ENCODE assay signal across 26 cellular contexts in the genomic region with DNA sequence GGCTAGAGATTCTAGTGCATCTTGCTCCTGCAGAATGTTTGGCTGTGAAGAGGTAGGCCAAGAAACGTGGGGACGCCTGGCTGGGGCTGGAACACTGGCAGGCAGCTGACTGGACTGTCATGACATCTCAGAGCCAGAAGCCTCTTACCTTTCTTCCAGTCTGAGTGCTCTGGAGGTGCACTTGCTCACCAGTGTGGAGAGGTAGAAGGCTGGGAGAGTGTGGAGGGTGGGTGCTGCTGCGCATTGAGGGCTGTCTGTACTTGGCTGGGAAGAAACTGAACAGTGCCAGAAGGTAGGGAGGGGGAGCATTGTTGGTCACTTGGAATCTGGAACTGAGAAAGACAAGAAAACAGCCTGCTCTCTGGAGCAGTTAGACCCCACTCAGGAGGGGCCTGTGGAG. TPM values are rescaled to one million over a fixed set of nuclear protein-coding genes. Genes with fewer than 3 reads are reported as not detected.
DNase-seq lines count a peak whose midpoint lies in the region; ATAC-seq, FAIRE-seq and TF ChIP-seq lines count a peak whose summit lies in the region.
"Had no signal": no experiment of that assay in that cellular context is flagged by ENCODE, and none has a peak within 500 bp of the region (broad histone marks: within the 10 kb centered on the region; RNA-seq: fewer than 3 reads in every experiment).

No MANE protein-coding gene starts in this region.

- H3K36me3 Mint-ChIP-seq in T-helper 1 cell treated with Interleukin-12 subunit alpha and Interleukin-12 subunit beta and Interleukin-4 antibody, amounts not matched to agents 30 μg/mL and 1 μg/mL, for 36 hours (ENCODE audit: low read depth) = peaks cover 9% of the 10 kb centered on the region
- no peaks in the 10 kb centered on the region for H3K36me3 Mint-ChIP-seq in stimulated activated effector memory CD8-positive, alpha-beta T cell treated with anti-CD3 and anti-CD28 coated beads, Interleukin-12 subunit alpha, Interleukin-12 subunit beta, amount 100 ng/mL, for 72 hours
- H3K36me3 Mint-ChIP-seq in CD8-positive, alpha-beta T cell = no peaks in the 10 kb centered on the region

- intact Hi-C loops in K562 (cut with micrococcal nuclease) = no loop called here
- intact Hi-C loops in CD8-positive, alpha-beta T cell (cut with DNase I, micrococcal nuclease) = no loop called here

- ATAC-seq in K562 (peak; percentile 18), esophagus mucosa (no peak)
- no peak for ATAC-seq in stimulated activated effector memory CD8-positive, alpha-beta T cell treated with anti-CD3 and anti-CD28 coated beads, Interleukin-12 subunit alpha, Interleukin-12 subunit beta, amount 100 ng/mL, for 72 hours
- ATAC-seq in CD8-positive, alpha-beta T cell = no peak
- ATAC-seq: lower lobe of right lung, SK-N-SH treated with all-trans-retinoic acid at 6 μM for 48 hours had no signal

- no peak overlapping the region for H3K4me2 ChIP-seq in K562 (ENCODE audit: insufficient read depth, low read length)

- no peak overlapping the region for H3K4me3 Mint-ChIP-seq in T-helper 1 cell treated with Interleukin-12 subunit alpha and Interleukin-12 subunit beta and Interleukin-4 antibody, amounts not matched to agents 30 μg/mL and 1 μg/mL, for 36 hours
- no peak overlapping the region for H3K4me3 Mint-ChIP-seq in stimulated activated effector memory CD8-positive, alpha-beta T cell treated with anti-CD3 and anti-CD28 coated beads, Interleukin-12 subunit alpha, Interleukin-12 subunit beta, amount 100 ng/mL, for 72 hours
- H3K4me3 Mint-ChIP-seq in CD8-positive, alpha-beta T cell = no peak overlapping the region
- H3K4me3 Mint-ChIP-seq: activated CD4-positive, alpha-beta memory T cell treated with anti-CD3 and anti-CD28 coated beads, Interleukin-2, amount 10 ng/mL, durations not matched to agents 7 days and 5 days; CD4-positive, alpha-beta T cell; T-helper 2 cell treated with Interferon-gamma antibody and Interleukin-4, amounts not matched to agents 5 μg/mL and 100 μg/mL, for 36 hours had no signal

- peaks cover 4 to 18% of the 10 kb centered on the region in 2 experiments; a peak in 4 of 5 replicates for H3K4me1 ChIP-seq in K562 (replicated peaks in 1 of 2; ENCODE audit: control insufficient read depth in 2 of 2, insufficient read depth in 2 of 2, low read length in 2 of 2)
- H3K4me1 ChIP-seq in CD8-positive, alpha-beta T cell (ENCODE audit: insufficient read depth, low read length) = no peaks in the 10 kb centered on the region

- 79% methylated on average over 2 of the region's 3 CpGs for WGBS in K562 (ENCODE audit: insufficient coverage, low coverage, missing lambda C conversion rate)

- DNase-seq in T-helper 1 cell (no peak), K562 (ENCODE audit: extremely low read depth in 1 of 4, low spot score in 3 of 4) (no peak), midbrain (lab: John Stamatoyannopoulos, UW) (peak; percentile 15), RCC 7860 (ENCODE audit: low spot score) (no peak)
- DNase-seq in stimulated activated effector memory CD8-positive, alpha-beta T cell treated with anti-CD3 and anti-CD28 coated beads, Interleukin-12 subunit alpha, Interleukin-12 subunit beta, amount 100 ng/mL, for 72 hours (ENCODE audit: low spot score in 2 of 2) = no peak
- no peak for DNase-seq in CD8-positive, alpha-beta T cell
- DNase-seq: activated CD4-positive, alpha-beta memory T cell treated with anti-CD3 and anti-CD28 coated beads, Interleukin-2, amount 10 ng/mL, durations not matched to agents 7 days and 5 days; activated gamma-delta T cell treated with Interleukin-2 at 50 U/mL for 16 hours; amygdala; CD4-positive, alpha-beta T cell; HCEC 1CT; lower lobe of right lung; NCI-H1930; NCI-H2227 treated with DMSO at 0.1 percent for 48 hours; NCI-H774; occipital lobe; stimulated activated CD4-positive, alpha-beta T cell treated with anti-CD3 and anti-CD28 coated beads, Interleukin-12 subunit alpha, Interleukin-12 subunit beta, amount 100 ng/mL, for 4 hours; stimulated activated CD4-positive, alpha-beta T cell treated with anti-CD3 and anti-CD28 coated beads, Interleukin-4, amount 100 ng/mL, for 24 hours; stimulated activated naive CD4-positive, alpha-beta T cell treated with Interleukin-2 at 50 U/mL for 16 hours; upper lobe of left lung had no signal

- peak overlapping the region; percentile 50 for H3K27ac Mint-ChIP-seq in T-helper 1 cell treated with Interleukin-12 subunit alpha and Interleukin-12 subunit beta and Interleukin-4 antibody, amounts not matched to agents 30 μg/mL and 1 μg/mL, for 36 hours
- H3K27ac Mint-ChIP-seq in stimulated activated effector memory CD8-positive, alpha-beta T cell treated with anti-CD3 and anti-CD28 coated beads, Interleukin-12 subunit alpha, Interleukin-12 subunit beta, amount 100 ng/mL, for 72 hours = peak overlapping the region; percentile 54
- no peak overlapping the region for H3K27ac Mint-ChIP-seq in CD8-positive, alpha-beta T cell
- H3K27ac Mint-ChIP-seq: activated CD4-positive, alpha-beta memory T cell treated with anti-CD3 and anti-CD28 coated beads, Interleukin-2, amount 10 ng/mL, durations not matched to agents 7 days and 5 days; CD4-positive, alpha-beta T cell; T-helper 2 cell treated with Interferon-gamma antibody and Interleukin-4, amounts not matched to agents 5 μg/mL and 100 μg/mL, for 36 hours had no signal

- POLR2A ChIA-PET in K562 (lab: Yijun Ruan, JAX) = interaction anchor here (0.7 to 1.6 kb wide), 6 partner anchors 11 to 165 kb away, joined by 3 to 4 read pairs (median 3); no protein-coding TSS in a partner anchor
- POLR2A ChIA-PET in CD8-positive, alpha-beta T cell (lab: Charles Lee) = no interaction called here

- no peak for TF ChIP-seq CTCF in K562 (IDR thresholded peaks at IDR 0.05 in 2 of 3, conservative IDR thresholded peaks at IDR 0.05 in 1 of 3; ENCODE audit: insufficient read depth in 2 of 3, low read depth in 1 of 3, low read length in 3 of 3)
- no peak for TF ChIP-seq CTCF in CD8-positive, alpha-beta T cell (IDR thresholded peaks at IDR 0.05)

- H4K20me1 ChIP-seq in K562 (replicated peaks; ENCODE audit: control insufficient read depth, insufficient read depth, low read length) = no peaks in the 10 kb centered on the region; the same call in 1 of the 2 replicates

- peaks cover 39% of the 10 kb centered on the region for H3K4me1 Mint-ChIP-seq in T-helper 1 cell treated with Interleukin-12 subunit alpha and Interleukin-12 subunit beta and Interleukin-4 antibody, amounts not matched to agents 30 μg/mL and 1 μg/mL, for 36 hours (ENCODE audit: low read depth)
- H3K4me1 Mint-ChIP-seq in stimulated activated effector memory CD8-positive, alpha-beta T cell treated with anti-CD3 and anti-CD28 coated beads, Interleukin-12 subunit alpha, Interleukin-12 subunit beta, amount 100 ng/mL, for 72 hours = peaks cover 28% of the 10 kb centered on the region
- H3K4me1 Mint-ChIP-seq in CD8-positive, alpha-beta T cell (ENCODE audit: low read depth) = peaks cover 3% of the 10 kb centered on the region

- CTCF ChIA-PET in K562 (lab: Yijun Ruan, JAX; ENCODE audit: low intra/inter-chr PET ratio) = no interaction called here
- CTCF ChIA-PET in CD8-positive, alpha-beta T cell (lab: Charles Lee) = no interaction called here

- H3K9me1 ChIP-seq in K562 (ENCODE audit: control insufficient read depth, insufficient read depth, low read length) = no peaks in the 10 kb centered on the region

- no peaks in the 10 kb centered on the region for H3K27me3 Mint-ChIP-seq in T-helper 1 cell treated with Interleukin-12 subunit alpha and Interleukin-12 subunit beta and Interleukin-4 antibody, amounts not matched to agents 30 μg/mL and 1 μg/mL, for 36 hours (ENCODE audit: low read depth)
- H3K27me3 Mint-ChIP-seq in CD8-positive, alpha-beta T cell (ENCODE audit: low read depth) = no peaks in the 10 kb centered on the region
- H3K27me3 Mint-ChIP-seq: activated CD4-positive, alpha-beta memory T cell treated with anti-CD3 and anti-CD28 coated beads, Interleukin-2, amount 10 ng/mL, durations not matched to agents 7 days and 5 days; CD4-positive, alpha-beta T cell had no signal

- no peaks in the 10 kb centered on the region for H3K36me3 ChIP-seq in K562 (ENCODE audit: control insufficient read depth, insufficient read depth, low read length)
- no peaks in the 10 kb centered on the region for H3K36me3 ChIP-seq in CD8-positive, alpha-beta T cell (ENCODE audit: insufficient read depth, low read length)
- H3K36me3 ChIP-seq: lower lobe of right lung, upper lobe of left lung had no signal

- no peaks in the 10 kb centered on the region for H3K9me3 Mint-ChIP-seq in T-helper 1 cell treated with Interleukin-12 subunit alpha and Interleukin-12 subunit beta and Interleukin-4 antibody, amounts not matched to agents 30 μg/mL and 1 μg/mL, for 36 hours
- no peaks in the 10 kb centered on the region for H3K9me3 Mint-ChIP-seq in stimulated activated effector memory CD8-positive, alpha-beta T cell treated with anti-CD3 and anti-CD28 coated beads, Interleukin-12 subunit alpha, Interleukin-12 subunit beta, amount 100 ng/mL, for 72 hours
- no peaks in the 10 kb centered on the region for H3K9me3 Mint-ChIP-seq in CD8-positive, alpha-beta T cell
- H3K9me3 Mint-ChIP-seq: activated CD4-positive, alpha-beta memory T cell treated with anti-CD3 and anti-CD28 coated beads, Interleukin-2, amount 10 ng/mL, durations not matched to agents 7 days and 5 days; CD4-positive, alpha-beta T cell; T-helper 2 cell treated with Interferon-gamma antibody and Interleukin-4, amounts not matched to agents 5 μg/mL and 100 μg/mL, for 36 hours had no signal

- peaks cover 52% of the 10 kb centered on the region for H3K79me2 ChIP-seq in K562 (ENCODE audit: control insufficient read depth, insufficient read depth, low read length)

- TF ChIP-seq POLR2A in K562 (conservative IDR thresholded peaks at IDR 0.05) = no peak

- H3K27me3 ChIP-seq in K562 (ENCODE audit: control insufficient read depth in 2 of 2, insufficient read depth in 2 of 2, low read length in 2 of 2) = no peaks in the 10 kb centered on the region
- no peaks in the 10 kb centered on the region for H3K27me3 ChIP-seq in CD8-positive, alpha-beta T cell (ENCODE audit: insufficient read depth, low read length)
- H3K27me3 ChIP-seq: upper lobe of left lung had no signal

- H3K27ac ChIP-seq in K562 (ENCODE audit: extremely low read depth, low read depth, low read length) = no peak overlapping the region
- no peak overlapping the region for H3K27ac ChIP-seq in CD8-positive, alpha-beta T cell (ENCODE audit: low read depth, low read length)
- H3K27ac ChIP-seq: 22Rv1, lower lobe of right lung, upper lobe of left lung had no signal

- no peak for TF ChIP-seq EP300 in K562 (IDR thresholded peaks at IDR 0.05; ENCODE audit: low read length)

- in situ Hi-C loops in K562 (cut with MboI) = no loop called here

- no peaks in the 10 kb centered on the region for H3K9me3 ChIP-seq in K562 (replicated peaks; ENCODE audit: control insufficient read depth, insufficient read depth, low read depth, low read length)
- no peaks in the 10 kb centered on the region for H3K9me3 ChIP-seq in CD8-positive, alpha-beta T cell (ENCODE audit: low read length)
- H3K9me3 ChIP-seq: lower lobe of right lung, upper lobe of left lung had no signal

- H3K4me3 ChIP-seq in K562 = no peak overlapping the region
- H3K4me3 ChIP-seq in CD8-positive, alpha-beta T cell (ENCODE audit: low read depth, low read length) = no peak overlapping the region
- H3K4me3 ChIP-seq: lower lobe of right lung, upper lobe of left lung had no signal

- no TSS peak for BruUV-seq in K562 (replicated peaks; lab: Mats Ljungman, UMichigan)

- H2AFZ ChIP-seq in K562 (ENCODE audit: low read depth, low read length) = no peak overlapping the region

- no peak for TF ChIP-seq RAD21 in K562 (CRISPR knock-in tag; conservative IDR thresholded peaks at IDR 0.05 in 1 of 2, IDR thresholded peaks at IDR 0.05 in 1 of 2)

- FAIRE-seq in K562 (lab: Jason Lieb, UNC) (no peak), RCC 7860 (lab: Jason Lieb, UNC) (no peak)
- FAIRE-seq: endothelial cell of umbilical vein had no signal

- H3K9ac ChIP-seq in K562 (ENCODE audit: insufficient read depth in 1 of 2, low read depth in 2 of 2, low read length in 2 of 2) = peak overlapping the region in 1 of 2 experiments; percentile 57; a peak in 1 of 4 replicates

RNA-seq across cellular contexts. Expression of a gene that starts 54.9 kb away (rescaled TPM):
- total RNA-seq in K562 (2011; cell fraction: chromatin; rRNA removed; ENCODE audit: low replicate concordance) = 221 and 371 TPM in 2 replicates
- 168 and 203 TPM in 2 replicates for total RNA-seq in K562 (2011; cell fraction: nucleolus; rRNA removed)
- total RNA-seq in K562 (2011; cell fraction: nucleoplasm; rRNA removed) = 226 and 236 TPM in 2 replicates
- total RNA-seq in K562 (2014; rRNA removed) (17.8 and 18.2 TPM in 2 replicates), K562 (2014; rRNA removed; fragmentation: Illumina TruSeq; extraction: Trizol) (14.7 and 18.4 TPM in 2 replicates), K562 (2015; rRNA removed; fragmentation: Illumina TruSeq; extraction: Trizol) (9.6 and 10.9 TPM in 2 replicates), K562 (2021) (48.0 and 51.7 TPM in 2 replicates), esophagus mucosa (31.0 TPM)
- polyA plus RNA-seq in K562 (2011; rRNA removed) (16.4 and 20.2 TPM in 2 replicates), K562 (2014; fragmentation: Illumina TruSeq; extraction: Trizol) (36.9 and 38.0 TPM in 2 replicates), K562 (2014; fragmentation: Nextera tagmentation; extraction: Ambion mirVana) (1 to 10 TPM; 1.4 TPM), K562 (2014; rRNA removed) (29.4 and 33.6 TPM in 2 replicates)
- polyA plus RNA-seq in K562 (2011; cell fraction: cytosol; rRNA removed) = 9.1 and 16.1 TPM in 2 replicates
- 52.3 and 120 TPM in 2 replicates for polyA plus RNA-seq in K562 (2011; cell fraction: nucleus; rRNA removed)
- polyA plus RNA-seq in K562 (2012) = 27.7 and 56.2 TPM in 2 replicates
- polyA minus RNA-seq in K562 (2011; rRNA and poly(A)+ RNA removed) = 19.1 and 30.3 TPM in 2 replicates
- polyA minus RNA-seq in K562 (2011; cell fraction: cytosol; rRNA and poly(A)+ RNA removed) = 12.2 and 19.3 TPM in 2 replicates
- 31.8 and 39.9 TPM in 2 replicates for polyA minus RNA-seq in K562 (2011; cell fraction: nucleus; rRNA and poly(A)+ RNA removed)
- total RNA-seq in CD8-positive, alpha-beta T cell = 10 to 100 TPM; 23.3 to 25.6 TPM
